8 cellular contexts compared by ENCODE assay signal in the genomic region with DNA sequence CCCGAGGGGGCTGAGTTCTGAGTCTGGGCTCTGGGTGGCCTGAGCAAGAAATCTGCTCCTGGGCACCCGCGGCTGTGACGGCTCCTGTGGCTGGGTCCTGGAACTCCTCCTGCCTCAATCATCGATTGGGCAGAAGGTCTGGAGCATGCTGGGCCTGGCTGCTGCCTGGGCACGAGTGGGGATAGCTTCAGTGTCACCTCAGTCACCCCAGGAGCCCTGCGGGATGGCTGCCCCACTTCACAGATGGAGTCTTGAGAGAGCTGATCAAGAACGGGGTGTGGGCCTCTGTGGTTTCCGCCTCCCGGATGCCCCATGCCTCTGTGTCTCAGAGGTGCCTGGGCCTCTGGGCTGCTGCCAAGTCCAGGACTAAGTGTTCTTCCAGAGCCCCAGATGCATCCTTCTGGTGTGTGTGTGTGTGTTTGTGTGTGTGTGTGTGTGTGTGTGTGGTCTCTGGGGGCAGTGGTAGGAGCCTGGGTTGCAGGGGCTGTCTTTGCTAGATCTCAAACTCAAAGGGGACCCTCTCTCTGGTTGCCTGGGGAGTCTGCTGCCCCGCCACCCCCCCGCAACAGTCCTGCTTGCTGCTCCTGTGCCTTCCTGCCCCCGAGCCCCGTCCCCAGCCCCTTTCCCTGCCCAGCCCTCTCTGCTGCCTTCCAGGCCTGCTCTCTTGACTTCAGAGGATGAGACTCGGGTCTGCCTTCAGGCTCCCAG.
DNase-seq lines count a peak whose midpoint lies in the region; ATAC-seq and TF ChIP-seq lines count a peak whose summit lies in the region.

No MANE protein-coding gene starts in this region.

- POLR2A ChIA-PET in A673 (lab: Charles Lee; ENCODE audit: low non-redundant PET), result no interaction called here

- DNase-seq in NB4 (ENCODE audit: low read depth), result peak; percentile 56
- peak; percentile 22 for DNase-seq in activated T-cell treated with anti-CD3 and anti-CD28 coated beads for 4 hours
- DNase-seq in islet precursor cell, result peak; percentile 44
- peak; percentile 34 for DNase-seq in stimulated activated naive CD4-positive, alpha-beta T cell treated with Interleukin-2 at 50 U/mL for 16 hours (lab: John Stamatoyannopoulos, UW)
- no peak for DNase-seq in kidney glomerular epithelial cell (lab: John Stamatoyannopoulos, UW)
- DNase-seq in NCI-H2196 treated with DMSO at 0.1 percent for 48 hours (lab: John Stamatoyannopoulos, UW; ENCODE audit: unreplicated experiment), result no peak
- no peak for DNase-seq in A673 (ENCODE audit: low spot score)

- H3K9me3 ChIP-seq in A673 (ENCODE audit: low read depth, low read length, poor library complexity, severe bottlenecking), result peaks cover 7% of the 10 kb centered on the region

- H3K4me3 ChIP-seq in NB4 (ENCODE audit: low read depth, low read length), result no peak overlapping the region
- H3K4me3 ChIP-seq in A673 (ENCODE audit: low read depth, low read length, poor library complexity, severe bottlenecking), result no peak overlapping the region

- H3K36me3 ChIP-seq in A673 (ENCODE audit: insufficient read depth, low read length, poor library complexity, severe bottlenecking), result no peaks in the 10 kb centered on the region

- no peak for TF ChIP-seq POLR2A in NB4 (IDR thresholded peaks at IDR 0.05; ENCODE audit: extremely low read depth, insufficient read length)

- no peaks in the 10 kb centered on the region for H3K27me3 ChIP-seq in A673 (replicated peaks; ENCODE audit: insufficient read depth, low read depth, low read length, poor library complexity)

- CTCF ChIA-PET in A673 (lab: Charles Lee), result no interaction called here

- no TSS peak for BruUV-seq in A673 (replicated peaks; lab: Mats Ljungman, UMichigan)

- intact Hi-C loops in A673 (cut with micrococcal nuclease; ENCODE audit: unreplicated experiment), result no loop called here

- no peak for TF ChIP-seq CTCF in NB4 (IDR thresholded peaks at IDR 0.05; ENCODE audit: low read depth, low read length)
- no peak for TF ChIP-seq CTCF in A673 (conservative IDR thresholded peaks at IDR 0.05; ENCODE audit: low read depth, low read length)

- no peak overlapping the region for H3K27ac ChIP-seq in A673 (ENCODE audit: low read depth, low read length, poor library complexity, severe bottlenecking)

- ATAC-seq in HG02678 (IDR thresholded peaks at IDR 0.05; ENCODE audit: unreplicated experiment), result no peak

- no peaks in the 10 kb centered on the region for H3K4me1 ChIP-seq in A673 (ENCODE audit: insufficient read depth, low read length, poor library complexity, severe bottlenecking)

Comparison
In these comparisons a context has a peak if more than half of its experiments do, and no peak if none do; other contexts are left out.
1. DNase-seq: peak in NB4 (single experiment), activated T-cell treated with anti-CD3 and anti-CD28 coated beads for 4 hours (single experiment), islet precursor cell (single experiment) and stimulated activated naive CD4-positive, alpha-beta T cell treated with Interleukin-2 at 50 U/mL for 16 hours (single experiment); none in kidney glomerular epithelial cell (single experiment), NCI-H2196 treated with DMSO at 0.1 percent for 48 hours (single experiment) and A673 (single experiment).